20 cellular contexts compared by ENCODE assay signal in genomic region chr21:45525910-45526306, GRCh38. TPM values are rescaled to one million over a fixed set of nuclear protein-coding genes. Genes with fewer than 3 reads are reported as not detected.
DNase-seq lines count a peak whose midpoint lies in the region; ATAC-seq and TF ChIP-seq lines count a peak whose summit lies in the region.
"Had no signal": no experiment of that assay in that cellular context is flagged by ENCODE, and none has a peak within 500 bp of the region (broad histone marks: within the 10 kb centered on the region; RNA-seq: fewer than 3 reads in every experiment).

No MANE protein-coding gene starts in this region.

- peaks cover 7% of the 10 kb centered on the region for H3K9me3 Mint-ChIP-seq in activated CD8-positive, alpha-beta memory T cell treated with anti-CD3 and anti-CD28 coated beads, Interleukin-2, amount 10 ng/mL, durations not matched to agents 7 days and 5 days (ENCODE audit: low read depth)
- H3K9me3 Mint-ChIP-seq in type B pancreatic cell: no peaks in the 10 kb centered on the region
- no peaks in the 10 kb centered on the region for H3K9me3 Mint-ChIP-seq in MCF 10A (ENCODE audit: unreplicated experiment)

- H3K27ac Mint-ChIP-seq in activated CD8-positive, alpha-beta memory T cell treated with anti-CD3 and anti-CD28 coated beads, Interleukin-2, amount 10 ng/mL, durations not matched to agents 7 days and 5 days: no peak overlapping the region
- H3K27ac Mint-ChIP-seq in type B pancreatic cell (no peak overlapping the region), MCF 10A (ENCODE audit: low read depth, unreplicated experiment) (no peak overlapping the region)

- no TSS peak for BruUV-seq in MCF 10A (replicated peaks; lab: Mats Ljungman, UMichigan)

- H3K4me1 Mint-ChIP-seq in activated CD8-positive, alpha-beta memory T cell treated with anti-CD3 and anti-CD28 coated beads, Interleukin-2, amount 10 ng/mL, durations not matched to agents 7 days and 5 days: no peaks in the 10 kb centered on the region
- H3K4me1 Mint-ChIP-seq in type B pancreatic cell (ENCODE audit: unreplicated experiment) (no peaks in the 10 kb centered on the region), MCF 10A (ENCODE audit: insufficient read depth, unreplicated experiment) (no peaks in the 10 kb centered on the region)
- H3K4me1 Mint-ChIP-seq: CD8-positive, alpha-beta memory T cell had no signal

- no peak overlapping the region for H3K4me3 Mint-ChIP-seq in activated CD8-positive, alpha-beta memory T cell treated with anti-CD3 and anti-CD28 coated beads, Interleukin-2, amount 10 ng/mL, durations not matched to agents 7 days and 5 days
- H3K4me3 Mint-ChIP-seq in type B pancreatic cell (no peak overlapping the region), MCF 10A (ENCODE audit: unreplicated experiment) (no peak overlapping the region)
- H3K4me3 Mint-ChIP-seq: CD8-positive, alpha-beta memory T cell had no signal

- CTCF ChIA-PET in activated CD8-positive, alpha-beta memory T cell treated with anti-CD3 and anti-CD28 coated beads, Interleukin-2, amount 10 ng/mL, durations not matched to agents 7 days and 5 days (lab: Charles Lee): interaction anchor here (1.1 kb wide), 1 partner anchor 48 kb away, joined by 3 read pairs; no protein-coding TSS in a partner anchor
- CTCF ChIA-PET in MCF 10A (lab: Yijun Ruan, JAX): no interaction called here

- intact Hi-C loops in cardiac septum (cut with DNase I): no loop called here
- intact Hi-C loops in MCF 10A (cut with micrococcal nuclease): no loop called here

- H3K27me3 Mint-ChIP-seq in activated CD8-positive, alpha-beta memory T cell treated with anti-CD3 and anti-CD28 coated beads, Interleukin-2, amount 10 ng/mL, durations not matched to agents 7 days and 5 days: no peaks in the 10 kb centered on the region
- no peaks in the 10 kb centered on the region for H3K27me3 Mint-ChIP-seq in type B pancreatic cell
- no peaks in the 10 kb centered on the region for H3K27me3 Mint-ChIP-seq in MCF 10A (ENCODE audit: insufficient read depth, unreplicated experiment)
- H3K27me3 Mint-ChIP-seq: CD8-positive, alpha-beta memory T cell had no signal

- POLR2A ChIA-PET in MCF 10A (lab: Yijun Ruan, JAX): no interaction called here

- H3K36me3 Mint-ChIP-seq in activated CD8-positive, alpha-beta memory T cell treated with anti-CD3 and anti-CD28 coated beads, Interleukin-2, amount 10 ng/mL, durations not matched to agents 7 days and 5 days: peaks cover 42% of the 10 kb centered on the region
- H3K36me3 Mint-ChIP-seq in type B pancreatic cell (peaks cover 25% of the 10 kb centered on the region), MCF 10A (ENCODE audit: insufficient read depth, unreplicated experiment) (peaks cover 36% of the 10 kb centered on the region)

- ATAC-seq in activated CD8-positive, alpha-beta memory T cell treated with anti-CD3 and anti-CD28 coated beads, Interleukin-2, amount 10 ng/mL, durations not matched to agents 7 days and 5 days: no peak
- ATAC-seq in GM18519 (IDR thresholded peaks at IDR 0.05; ENCODE audit: low FRiP score, unreplicated experiment): no peak

- TF ChIP-seq CTCF in type B pancreatic cell (conservative IDR thresholded peaks at IDR 0.05) (no peak), MCF 10A (IDR thresholded peaks at IDR 0.05; ENCODE audit: unreplicated experiment) (no peak)

- DNase-seq in activated CD8-positive, alpha-beta memory T cell treated with anti-CD3 and anti-CD28 coated beads for 24 hours: peak; percentile 52
- DNase-seq in activated CD8-positive, alpha-beta memory T cell treated with anti-CD3 and anti-CD28 coated beads, Interleukin-2, amount 10 ng/mL, durations not matched to agents 7 days and 5 days: no peak
- peak; percentile 57 for DNase-seq in cardiac septum (ENCODE audit: low spot score)
- peak; percentile 72 for DNase-seq in mesenteric fat pad (ENCODE audit: low spot score)
- peak; percentile 49 for DNase-seq in type B pancreatic cell (ENCODE audit: extremely low spot score, unreplicated experiment)
- no peak for DNase-seq in MCF 10A (ENCODE audit: unreplicated experiment)
- no peak for DNase-seq in DMS 273 (lab: John Stamatoyannopoulos, UW; ENCODE audit: unreplicated experiment)
- DNase-seq: 8988T; activated CD4-positive, alpha-beta T cell treated with anti-CD3 and anti-CD28 coated beads, Interleukin-2, amount 50 U/mL, for 1 hour; activated naive CD4-positive, alpha-beta T cell; activated T-cell treated with anti-CD3 and anti-CD28 coated beads, Interleukin-2, amount 50 U/mL, for 1 hour; central memory CD4-positive, alpha-beta T cell; GM23248; MV-4-11; NCI-H524 treated with DMSO at 0.1 percent for 48 hours; nucleus accumbens; retina; substantia nigra had no signal

RNA-seq across cellular contexts. Expression of gene SLC19A1, which starts 16.3 kb away (rescaled TPM):
- 10 to 100 TPM; 53.2 to 60.2 TPM for total RNA-seq in activated CD8-positive, alpha-beta memory T cell treated with anti-CD3 and anti-CD28 coated beads, Interleukin-2, amount 10 ng/mL, durations not matched to agents 7 days and 5 days
- total RNA-seq in cardiac septum: 2.7 TPM
- total RNA-seq in mesenteric fat pad: 21.7 TPM
- 10.6 and 28.2 TPM in 2 replicates for total RNA-seq in type B pancreatic cell (ENCODE audit: low replicate concordance)
- total RNA-seq in MCF 10A (2022): 16.0 and 25.4 TPM in 2 replicates

Comparison
In these comparisons a context has a peak if more than half of its experiments do, and no peak if none do; other contexts are left out.
1. DNase-seq: peak in activated CD8-positive, alpha-beta memory T cell treated with anti-CD3 and anti-CD28 coated beads for 24 hours (single experiment), cardiac septum (single experiment), mesenteric fat pad (single experiment) and type B pancreatic cell (single experiment); none in activated CD8-positive, alpha-beta memory T cell treated with anti-CD3 and anti-CD28 coated beads, Interleukin-2, amount 10 ng/mL, durations not matched to agents 7 days and 5 days (single experiment), MCF 10A (single experiment) and DMS 273 (single experiment).